14 cellular contexts compared by ENCODE assay signal in genomic region chr2:9210030-9210429, GRCh38. TPM values are rescaled to one million over a fixed set of nuclear protein-coding genes. Genes with fewer than 3 reads are reported as not detected.
A peak's percentile ranks its signal among the peaks of the same experiment; 100 is the strongest.
DNase-seq lines count a peak whose midpoint lies in the region; ATAC-seq and TF ChIP-seq lines count a peak whose summit lies in the region.
"Had no signal": no experiment of that assay in that cellular context is flagged by ENCODE, and none has a peak within 500 bp of the region (broad histone marks: within the 10 kb centered on the region; RNA-seq: fewer than 3 reads in every experiment).

No MANE protein-coding gene starts in this region.

- no peaks in the 10 kb centered on the region for H3K27me3 ChIP-seq in KMS-11 (ENCODE audit: insufficient read depth, low read depth)
- H3K27me3 ChIP-seq in esophagus muscularis mucosa = no peaks in the 10 kb centered on the region
- H3K27me3 ChIP-seq: SJCRH30 had no signal

- WGBS in esophagus muscularis mucosa = 79% methylated on average over 2 of the region's 2 CpGs

- POLR2A ChIA-PET in activated CD4-positive, alpha-beta T cell treated with anti-CD3 and anti-CD28 coated beads for 36 hours (lab: Charles Lee) = no interaction called here

- H4K20me1 ChIP-seq in KMS-11 (ENCODE audit: insufficient read depth) = no peaks in the 10 kb centered on the region

- no peak for ATAC-seq in activated T-cell treated with anti-CD3 and anti-CD28 coated beads, Interleukin-2, amount 50 U/mL, for 4 hours
- no peak for ATAC-seq in activated CD4-positive, alpha-beta T cell treated with anti-CD3 and anti-CD28 coated beads for 36 hours
- ATAC-seq: natural killer cell had no signal

- H2AFZ ChIP-seq in KMS-11 (ENCODE audit: low read depth) = no peak overlapping the region

- no peak for DNase-seq in esophagus muscularis mucosa (ENCODE audit: extremely low spot score)
- no peak for DNase-seq in neural crest cell (ENCODE audit: low read depth, low spot score)
- no peak for DNase-seq in HPDE6-E6E7 (ENCODE audit: extremely low spot score)
- no peak for DNase-seq in hippocampal formation (lab: John Stamatoyannopoulos, UW)
- no peak for DNase-seq in activated T-cell treated with anti-CD3 and anti-CD28 coated beads, Interleukin-2, amount 50 U/mL, for 4 hours
- no peak for DNase-seq in activated CD4-positive, alpha-beta T cell treated with anti-CD3 and anti-CD28 coated beads for 36 hours
- DNase-seq: natural killer cell, NCI-H1694 treated with DMSO at 0.1 percent for 48 hours, NCI-H446 treated with DMSO at 0.1 percent for 48 hours, SJCRH30, trophoblast cell had no signal

- H3K4me3 ChIP-seq in KMS-11 (IDR thresholded peaks at IDR 0.05; ENCODE audit: insufficient read depth, low read depth, low read length) (no peak overlapping the region), esophagus muscularis mucosa (no peak overlapping the region)
- H3K4me3 ChIP-seq: SJCRH30 had no signal

- H3K9me3 Mint-ChIP-seq in neural crest cell = no peaks in the 10 kb centered on the region
- H3K9me3 Mint-ChIP-seq in activated T-cell treated with anti-CD3 and anti-CD28 coated beads, Interleukin-2, amount 50 U/mL, for 4 hours = no peaks in the 10 kb centered on the region
- no peaks in the 10 kb centered on the region for H3K9me3 Mint-ChIP-seq in activated CD4-positive, alpha-beta T cell treated with anti-CD3 and anti-CD28 coated beads for 36 hours (ENCODE audit: low read depth)
- H3K9me3 Mint-ChIP-seq: natural killer cell had no signal

- H3K9me3 ChIP-seq in esophagus muscularis mucosa = no peaks in the 10 kb centered on the region
- H3K9me3 ChIP-seq: SJCRH30 had no signal

- peaks cover 9% of the 10 kb centered on the region for H3K36me3 Mint-ChIP-seq in neural crest cell (ENCODE audit: low read depth)
- H3K36me3 Mint-ChIP-seq in activated T-cell treated with anti-CD3 and anti-CD28 coated beads, Interleukin-2, amount 50 U/mL, for 4 hours (ENCODE audit: insufficient read depth) = no peaks in the 10 kb centered on the region
- H3K36me3 Mint-ChIP-seq in activated CD4-positive, alpha-beta T cell treated with anti-CD3 and anti-CD28 coated beads for 36 hours (ENCODE audit: low read depth) = no peaks in the 10 kb centered on the region
- H3K36me3 Mint-ChIP-seq: natural killer cell had no signal

- H3K27ac ChIP-seq in 22Rv1 = peak overlapping the region; percentile 89
- H3K27ac ChIP-seq in KMS-11 = no peak overlapping the region
- peak overlapping the region in 3 of 4 donors; percentile 2 to 46 (median 8) for H3K27ac ChIP-seq in esophagus muscularis mucosa (replicated peaks in 1 of 4)
- H3K27ac ChIP-seq: epithelial cell of prostate, SJCRH30 had no signal

- H3K36me3 ChIP-seq in KMS-11 (ENCODE audit: insufficient read depth) (no peaks in the 10 kb centered on the region), esophagus muscularis mucosa (no peaks in the 10 kb centered on the region)

- intact Hi-C loops in esophagus muscularis mucosa (cut with DNase I) = no loop called here
- intact Hi-C loops in activated CD4-positive, alpha-beta T cell treated with anti-CD3 and anti-CD28 coated beads for 36 hours (cut with DNase I, micrococcal nuclease) = no loop called here

- CTCF ChIA-PET in activated CD4-positive, alpha-beta T cell treated with anti-CD3 and anti-CD28 coated beads for 36 hours (lab: Charles Lee) = interaction anchor here (0.9 kb wide), 1 partner anchor 120 kb away, joined by 3 read pairs; no protein-coding TSS in a partner anchor

- TF ChIP-seq POLR2A in esophagus muscularis mucosa (IDR thresholded peaks at IDR 0.05; ENCODE audit: low read depth) = no peak

- peaks cover 55% of the 10 kb centered on the region for H3K4me1 Mint-ChIP-seq in neural crest cell
- H3K4me1 Mint-ChIP-seq in activated T-cell treated with anti-CD3 and anti-CD28 coated beads, Interleukin-2, amount 50 U/mL, for 4 hours (ENCODE audit: low read depth) = peaks cover 6% of the 10 kb centered on the region
- peaks cover 11% of the 10 kb centered on the region for H3K4me1 Mint-ChIP-seq in activated CD4-positive, alpha-beta T cell treated with anti-CD3 and anti-CD28 coated beads for 36 hours

- H3K9ac ChIP-seq in KMS-11 = no peak overlapping the region

- peak overlapping the region; percentile 79 for H3K4me3 Mint-ChIP-seq in neural crest cell
- no peak overlapping the region for H3K4me3 Mint-ChIP-seq in activated T-cell treated with anti-CD3 and anti-CD28 coated beads, Interleukin-2, amount 50 U/mL, for 4 hours
- no peak overlapping the region for H3K4me3 Mint-ChIP-seq in activated CD4-positive, alpha-beta T cell treated with anti-CD3 and anti-CD28 coated beads for 36 hours
- H3K4me3 Mint-ChIP-seq: natural killer cell had no signal

- H3K79me2 ChIP-seq in KMS-11 (ENCODE audit: insufficient read depth, low read depth) = no peaks in the 10 kb centered on the region

- TF ChIP-seq CTCF in 22Rv1 (IDR thresholded peaks at IDR 0.05) (no peak), KMS-11 (conservative IDR thresholded peaks at IDR 0.05; ENCODE audit: low read depth, low read length) (no peak), esophagus muscularis mucosa (IDR thresholded peaks at IDR 0.05) (no peak), neural crest cell (conservative IDR thresholded peaks at IDR 0.05) (no peak)

- H3K4me1 ChIP-seq in KMS-11 (ENCODE audit: low read depth, poor library complexity, severe bottlenecking) (peaks cover 30% of the 10 kb centered on the region), esophagus muscularis mucosa (peaks cover 39 to 74% (median 69%) of the 10 kb centered on the region in 4 donors)

- no peak overlapping the region for H3K27ac Mint-ChIP-seq in neural crest cell (ENCODE audit: unreplicated experiment)
- no peak overlapping the region for H3K27ac Mint-ChIP-seq in activated CD4-positive, alpha-beta T cell treated with anti-CD3 and anti-CD28 coated beads for 36 hours
- H3K27ac Mint-ChIP-seq: natural killer cell had no signal

- H3K27me3 Mint-ChIP-seq in neural crest cell (ENCODE audit: low read depth) = no peaks in the 10 kb centered on the region
- H3K27me3 Mint-ChIP-seq in activated T-cell treated with anti-CD3 and anti-CD28 coated beads, Interleukin-2, amount 50 U/mL, for 4 hours (ENCODE audit: low read depth) = peaks cover 51% of the 10 kb centered on the region
- peaks cover 42% of the 10 kb centered on the region for H3K27me3 Mint-ChIP-seq in activated CD4-positive, alpha-beta T cell treated with anti-CD3 and anti-CD28 coated beads for 36 hours

- H3K4me2 ChIP-seq in KMS-11 = peak overlapping the region; percentile 8; the same call in 1 of the 2 replicates

- no peak for TF ChIP-seq EP300 in esophagus muscularis mucosa (IDR thresholded peaks at IDR 0.05)

RNA-seq across cellular contexts. Expression of gene ASAP2, which starts 3.4 kb away (rescaled TPM):
- total RNA-seq in esophagus muscularis mucosa (10 to 100 TPM; 18.7 to 24.0 (median 21.3) TPM), neural crest cell (48.6 and 51.8 TPM in 2 replicates)
- total RNA-seq in activated T-cell treated with anti-CD3 and anti-CD28 coated beads, Interleukin-2, amount 50 U/mL, for 4 hours = under 1 TPM; 0.13 to 0.22 (median 0.20) TPM
- total RNA-seq in activated CD4-positive, alpha-beta T cell treated with anti-CD3 and anti-CD28 coated beads for 36 hours = under 1 TPM; 0.21 to 0.26 TPM

Comparison
In these comparisons a context has a peak if more than half of its experiments do, and no peak if none do; other contexts are left out.
1. RNA of gene ASAP2, which starts 3.4 kb away (total RNA-seq): 48.6 to 51.8 TPM in neural crest cell and 18.7 to 24.0 TPM in esophagus muscularis mucosa; 0.21 to 0.26 TPM in activated CD4-positive, alpha-beta T cell treated with anti-CD3 and anti-CD28 coated beads for 36 hours and 0.13 to 0.22 TPM in activated T-cell treated with anti-CD3 and anti-CD28 coated beads, Interleukin-2, amount 50 U/mL, for 4 hours; every median in the first group is over 10 times any median in the second.